ENCODE assay signal across 8 cellular contexts in the genomic region with DNA sequence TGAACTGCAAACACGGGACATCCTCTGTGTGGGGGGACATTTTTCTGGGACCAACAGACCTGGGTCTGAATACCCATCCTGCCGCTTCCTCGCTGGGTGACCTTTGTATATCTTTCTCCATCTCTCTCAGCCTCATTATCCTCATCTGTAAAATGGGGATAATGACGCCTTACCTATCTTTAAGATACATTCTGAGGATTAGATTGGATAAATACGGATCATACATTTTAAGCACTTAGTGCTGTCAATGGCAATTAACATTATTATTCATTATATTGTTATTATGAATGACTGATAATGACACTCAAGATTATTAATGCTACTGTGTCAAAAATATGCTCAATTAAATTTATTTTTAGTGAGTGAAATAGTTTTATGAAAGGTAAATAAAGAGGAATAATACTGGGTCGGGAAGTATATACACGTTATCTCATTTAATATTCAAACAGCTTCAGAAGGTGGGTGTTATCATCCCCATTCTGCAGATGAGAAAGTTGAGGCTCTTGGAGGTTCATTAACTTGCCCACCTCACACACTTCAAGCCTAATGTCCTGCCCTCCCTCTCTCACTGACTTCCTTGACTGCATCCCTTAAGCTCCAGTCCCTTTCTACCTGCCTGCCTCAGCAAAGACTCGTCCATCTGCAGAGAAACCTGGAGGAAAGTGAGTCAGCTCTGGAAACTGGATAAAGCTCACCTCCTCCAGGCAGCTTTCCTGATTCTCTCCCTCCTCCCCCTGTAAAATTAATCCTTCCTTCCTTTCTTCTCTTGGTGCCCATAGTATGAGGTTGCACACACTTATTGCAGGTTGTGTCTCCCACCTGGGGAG.
DNase-seq lines count a peak whose midpoint lies in the region; TF ChIP-seq lines count a peak whose summit lies in the region.

No MANE protein-coding gene starts in this region.

- DNase-seq in activated naive CD4-positive, alpha-beta T cell (lab: John Stamatoyannopoulos, UW): no peak
- DNase-seq in MCF 10A (ENCODE audit: unreplicated experiment) (no peak), mesendoderm (no peak), NCI-H82 (lab: John Stamatoyannopoulos, UW) (no peak), SW 1271 (lab: John Stamatoyannopoulos, UW) (no peak), NCI-H1417 treated with DMSO at 0.1 percent for 48 hours (lab: John Stamatoyannopoulos, UW) (no peak)

- intact Hi-C loops in MCF 10A (cut with micrococcal nuclease): loop anchor here (10.0 kb wide), 2 partner anchors 150 to 390 kb away; a partner anchor contains a TSS

- H2BK15ac ChIP-seq in mesendoderm (replicated peaks; ENCODE audit: low read depth): no peak overlapping the region

- H3K36me3 Mint-ChIP-seq in activated naive CD4-positive, alpha-beta T cell treated with anti-CD3 and anti-CD28 coated beads, Interleukin-2, amount 50 U/mL, for 24 hours: no peaks in the 10 kb centered on the region
- H3K36me3 Mint-ChIP-seq in MCF 10A (ENCODE audit: insufficient read depth, unreplicated experiment): no peaks in the 10 kb centered on the region

- no peak overlapping the region for H3K27ac Mint-ChIP-seq in activated naive CD4-positive, alpha-beta T cell treated with anti-CD3 and anti-CD28 coated beads, Interleukin-2, amount 50 U/mL, for 24 hours
- H3K27ac Mint-ChIP-seq in MCF 10A (ENCODE audit: low read depth, unreplicated experiment): peak overlapping the region; percentile 68

- H3K4me1 ChIP-seq in mesendoderm (ENCODE audit: control insufficient read depth, low read depth, low read length): peaks cover 3% of the 10 kb centered on the region
- H3K4me1 ChIP-seq in urinary bladder (ENCODE audit: insufficient read depth): no peaks in the 10 kb centered on the region

- H3K79me1 ChIP-seq in mesendoderm (ENCODE audit: low read length): no peaks in the 10 kb centered on the region

- H4K5ac ChIP-seq in mesendoderm (ENCODE audit: low read length): no peak overlapping the region

- peaks cover 16% of the 10 kb centered on the region for H3K4me1 Mint-ChIP-seq in activated naive CD4-positive, alpha-beta T cell treated with anti-CD3 and anti-CD28 coated beads, Interleukin-2, amount 50 U/mL, for 24 hours
- H3K4me1 Mint-ChIP-seq in MCF 10A (ENCODE audit: insufficient read depth, unreplicated experiment): peaks cover 18% of the 10 kb centered on the region

- H2AK5ac ChIP-seq in mesendoderm (ENCODE audit: low read length): no peak overlapping the region

- no peak for TF ChIP-seq CTCF in MCF 10A (IDR thresholded peaks at IDR 0.05; ENCODE audit: unreplicated experiment)

- H2BK5ac ChIP-seq in mesendoderm (ENCODE audit: low read length): no peak overlapping the region

- H4K8ac ChIP-seq in mesendoderm (ENCODE audit: low read depth, low read length): no peak overlapping the region

- no peak overlapping the region for H3K23ac ChIP-seq in mesendoderm (ENCODE audit: low read length)

- POLR2A ChIA-PET in MCF 10A (lab: Yijun Ruan, JAX): interaction anchor here (0.9 to 2.3 kb wide), 3 partner anchors 16 to 19 kb away, joined by 4 to 9 read pairs (median 5); no protein-coding TSS in a partner anchor

- 100% methylated on average over 2 of the region's 8 CpGs for WGBS in mesendoderm (ENCODE audit: extremely low coverage, insufficient coverage, low lambda C conversion rate)
- 58% methylated on average over 8 of the region's 8 CpGs for WGBS in urinary bladder

- no peaks in the 10 kb centered on the region for H3K9me3 Mint-ChIP-seq in activated naive CD4-positive, alpha-beta T cell treated with anti-CD3 and anti-CD28 coated beads, Interleukin-2, amount 50 U/mL, for 24 hours
- H3K9me3 Mint-ChIP-seq in MCF 10A (ENCODE audit: unreplicated experiment): no peaks in the 10 kb centered on the region

- H3K27ac ChIP-seq in mesendoderm (ENCODE audit: low read depth, low read length) (no peak overlapping the region), urinary bladder (ENCODE audit: low read depth) (peak overlapping the region; percentile 96)

- TSS peak; percentile 86 for BruUV-seq in MCF 10A (replicated peaks; lab: Mats Ljungman, UMichigan)

- no peaks in the 10 kb centered on the region for H3K36me3 ChIP-seq in mesendoderm (ENCODE audit: control insufficient read depth, insufficient read depth, low read length)
- no peaks in the 10 kb centered on the region for H3K36me3 ChIP-seq in urinary bladder (ENCODE audit: insufficient read depth)

- peak overlapping the region; percentile 56 for H3K4me2 ChIP-seq in mesendoderm (ENCODE audit: low read length)

- H3K9ac ChIP-seq in mesendoderm (ENCODE audit: low read length): peak overlapping the region; percentile 83

- H3K4me3 ChIP-seq in mesendoderm (ENCODE audit: low read length): no peak overlapping the region
- peak overlapping the region; percentile 24 for H3K4me3 ChIP-seq in urinary bladder (ENCODE audit: low read depth, low read length)

- no peak overlapping the region for H3K18ac ChIP-seq in mesendoderm (ENCODE audit: low read length)

- H3K27me3 ChIP-seq in mesendoderm (ENCODE audit: insufficient read depth, low read length, poor library complexity): no peaks in the 10 kb centered on the region

- no peak overlapping the region for H3K4ac ChIP-seq in mesendoderm (ENCODE audit: low read depth, low read length)

- peak overlapping the region; percentile 81 for H3K4me3 Mint-ChIP-seq in activated naive CD4-positive, alpha-beta T cell treated with anti-CD3 and anti-CD28 coated beads, Interleukin-2, amount 50 U/mL, for 24 hours
- H3K4me3 Mint-ChIP-seq in MCF 10A (ENCODE audit: unreplicated experiment): peak overlapping the region; percentile 72

- peak overlapping the region; percentile 93 for H3K56ac ChIP-seq in mesendoderm (ENCODE audit: low read length)

- no peaks in the 10 kb centered on the region for H3K27me3 Mint-ChIP-seq in activated naive CD4-positive, alpha-beta T cell treated with anti-CD3 and anti-CD28 coated beads, Interleukin-2, amount 50 U/mL, for 24 hours
- no peaks in the 10 kb centered on the region for H3K27me3 Mint-ChIP-seq in MCF 10A (ENCODE audit: insufficient read depth, unreplicated experiment)

- no peaks in the 10 kb centered on the region for H3K79me2 ChIP-seq in mesendoderm (ENCODE audit: control insufficient read depth, insufficient read depth, low read length)

- CTCF ChIA-PET in MCF 10A (lab: Yijun Ruan, JAX): no interaction called here

- H2BK120ac ChIP-seq in mesendoderm (ENCODE audit: low read depth, low read length): no peak overlapping the region
